8 cellular contexts compared by ENCODE assay signal in the genomic region with DNA sequence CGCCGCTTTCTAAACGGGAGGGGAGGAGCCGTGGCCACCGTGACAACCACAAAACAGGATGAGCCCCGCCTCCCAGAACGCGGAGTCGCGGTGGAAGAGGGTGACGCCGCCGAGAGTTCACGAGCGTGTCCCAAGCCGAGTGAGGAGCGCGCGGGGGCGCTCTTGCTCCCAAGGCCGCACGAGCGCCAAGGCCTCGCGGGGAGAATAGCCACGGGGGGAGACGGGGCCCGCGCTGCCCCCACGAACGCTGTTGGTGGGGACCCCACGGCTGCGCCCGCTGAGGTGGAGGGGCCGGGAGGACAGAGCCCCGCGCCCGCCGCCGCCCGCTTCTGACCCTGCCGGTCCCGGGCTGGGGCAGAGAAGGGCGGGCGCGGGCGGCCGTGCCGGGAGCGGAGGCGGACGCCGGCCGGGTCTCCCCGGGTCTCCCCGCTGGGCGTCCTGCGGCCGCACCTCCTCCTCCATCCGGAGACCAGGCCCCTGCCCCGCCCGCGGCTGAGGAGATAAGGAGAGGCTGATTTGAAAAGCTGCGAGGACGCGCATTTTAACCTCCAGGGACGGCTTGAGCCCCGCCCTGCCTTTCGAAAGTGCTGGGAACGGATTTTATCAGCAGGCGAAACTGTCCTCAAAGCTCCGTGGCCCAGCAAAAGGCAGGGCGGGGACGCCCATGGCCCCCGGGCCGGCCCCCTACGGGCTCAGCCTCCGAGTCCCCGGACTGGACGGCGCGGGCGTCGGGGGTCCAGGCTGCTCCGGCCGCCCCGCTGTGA. TPM values are rescaled to one million over a fixed set of nuclear protein-coding genes. Genes with fewer than 3 reads are reported as not detected.
A peak's percentile ranks its signal among the peaks of the same experiment; 100 is the strongest.
DNase-seq lines count a peak whose midpoint lies in the region; ATAC-seq, FAIRE-seq and TF ChIP-seq lines count a peak whose summit lies in the region.

No MANE protein-coding gene starts in this region.

- H3K9ac ChIP-seq in SK-N-SH, result no peak overlapping the region

- H3K4me2 ChIP-seq in SK-N-SH, result peak overlapping the region; percentile 47; the same call in 1 of the 2 replicates

- POLR2A ChIA-PET in SK-N-SH (lab: Yijun Ruan, JAX), result interaction anchor here (0.6 kb wide), 1 partner anchor 204 kb away, joined by 3 read pairs; no protein-coding TSS in a partner anchor

- CTCF ChIA-PET in SK-N-SH (lab: Yijun Ruan, JAX), result interaction anchor here (0.7 to 4.0 kb wide), 8 partner anchors 9 to 180 kb away, joined by 3 to 22 read pairs (median 4); no protein-coding TSS in a partner anchor

- no peak overlapping the region for H3K27ac ChIP-seq in SK-N-SH (ENCODE audit: low read depth in 2 of 2, low read length in 1 of 2)

- H4K20me1 ChIP-seq in SK-N-SH (ENCODE audit: insufficient read depth), result no peaks in the 10 kb centered on the region

- H2AFZ ChIP-seq in SK-N-SH (ENCODE audit: low read depth), result no peak overlapping the region

- no peak for FAIRE-seq in urothelium cell line (lab: Jason Lieb, UNC)

- H3K4me3 ChIP-seq in SK-N-SH (ENCODE audit: low read depth in 2 of 2, low read length in 1 of 2), result peak overlapping the region; percentile 31 to 37; a peak in 2 of 4 replicates
- no peak overlapping the region for H3K4me3 ChIP-seq in astrocyte of the spinal cord (ENCODE audit: low read depth, low read length)
- H3K4me3 ChIP-seq in iPS-11a (ENCODE audit: low read depth, low read length), result peak overlapping the region; percentile 28
- peak overlapping the region; percentile 30 for H3K4me3 ChIP-seq in skeletal muscle cell (ENCODE audit: low read depth, low read length)

- DNase-seq in stimulated activated CD4-positive, alpha-beta T cell treated with anti-CD3 and anti-CD28 coated beads, Interleukin-12 subunit alpha, Interleukin-12 subunit beta, amount 100 ng/mL, for 4 hours, result peak; percentile 52
- DNase-seq in stimulated activated CD4-positive, alpha-beta T cell treated with anti-CD3 and anti-CD28 coated beads, Interleukin-1b, Interleukin-23, amount 100 ng/mL, for 48 hours, result no peak
- DNase-seq in SK-N-SH, result peak; percentile 78
- DNase-seq in astrocyte of the spinal cord (ENCODE audit: low read depth, low spot score), result no peak
- no peak for DNase-seq in skeletal muscle cell (ENCODE audit: low read depth)
- DNase-seq in urothelium cell line (ENCODE audit: low spot score), result no peak

- WGBS in SK-N-SH (ENCODE audit: low lambda C conversion rate), result 7% methylated on average over 20 of the region's 87 CpGs

- TF ChIP-seq CTCF in SK-N-SH (IDR thresholded peaks at IDR 0.05) (no peak; the same call in 1 of the 2 replicates), astrocyte of the spinal cord (IDR thresholded peaks at IDR 0.05; ENCODE audit: low read depth, low read length) (peak; percentile 41)

- no peaks in the 10 kb centered on the region for H3F3A ChIP-seq in SK-N-SH (replicated peaks; ENCODE audit: insufficient read depth)

- in situ Hi-C loops in astrocyte of the spinal cord (cut with HindIII; ENCODE audit: low sequenced_read_pairs), result no loop called here

- H3K9me3 ChIP-seq in SK-N-SH, result no peaks in the 10 kb centered on the region

- no peaks in the 10 kb centered on the region for H3K36me3 ChIP-seq in SK-N-SH (replicated peaks in 1 of 2; ENCODE audit: control insufficient read depth in 1 of 2, insufficient read depth in 2 of 2, low read length in 1 of 2)

- TF ChIP-seq EP300 in SK-N-SH (IDR thresholded peaks at IDR 0.05; ENCODE audit: borderline replicate concordance in 1 of 2, low read depth in 1 of 2, low read length in 1 of 2), result no peak

- no peak for ATAC-seq in GM18858 (IDR thresholded peaks at IDR 0.05; ENCODE audit: unreplicated experiment)

- peak; percentile 19; the same call in 1 of the 2 replicates for TF ChIP-seq RAD21 in SK-N-SH (IDR thresholded peaks at IDR 0.05; ENCODE audit: low read length)

- no peaks in the 10 kb centered on the region for H3K79me2 ChIP-seq in SK-N-SH (ENCODE audit: insufficient read depth)

- no peaks in the 10 kb centered on the region for H3K9me2 ChIP-seq in SK-N-SH

- peaks cover 55% of the 10 kb centered on the region for H3K27me3 ChIP-seq in SK-N-SH (ENCODE audit: insufficient read depth)

- H3K4me1 ChIP-seq in SK-N-SH (ENCODE audit: control insufficient read depth in 1 of 2, insufficient read depth in 2 of 2, low read depth in 1 of 2, low read length in 1 of 2), result peaks cover 0 to 2% of the 10 kb centered on the region in 2 experiments; a peak in 1 of 4 replicates

TF ChIP-seq in SK-N-SH, 30 proteins besides CTCF, POLR2A, EP300 and RAD21:
- TF ChIP-seq GABPA (IDR thresholded peaks at IDR 0.05; ENCODE audit: low read depth), result no peak
- TF ChIP-seq CHD2 (IDR thresholded peaks at IDR 0.05; ENCODE audit: low read length, partially characterized antibody), result no peak
- TF ChIP-seq YY1 (IDR thresholded peaks at IDR 0.05; ENCODE audit: low read depth), result no peak
- TF ChIP-seq FOXJ3 (CRISPR knock-in tag; IDR thresholded peaks at IDR 0.05), result no peak
- TF ChIP-seq, protein P1, sequence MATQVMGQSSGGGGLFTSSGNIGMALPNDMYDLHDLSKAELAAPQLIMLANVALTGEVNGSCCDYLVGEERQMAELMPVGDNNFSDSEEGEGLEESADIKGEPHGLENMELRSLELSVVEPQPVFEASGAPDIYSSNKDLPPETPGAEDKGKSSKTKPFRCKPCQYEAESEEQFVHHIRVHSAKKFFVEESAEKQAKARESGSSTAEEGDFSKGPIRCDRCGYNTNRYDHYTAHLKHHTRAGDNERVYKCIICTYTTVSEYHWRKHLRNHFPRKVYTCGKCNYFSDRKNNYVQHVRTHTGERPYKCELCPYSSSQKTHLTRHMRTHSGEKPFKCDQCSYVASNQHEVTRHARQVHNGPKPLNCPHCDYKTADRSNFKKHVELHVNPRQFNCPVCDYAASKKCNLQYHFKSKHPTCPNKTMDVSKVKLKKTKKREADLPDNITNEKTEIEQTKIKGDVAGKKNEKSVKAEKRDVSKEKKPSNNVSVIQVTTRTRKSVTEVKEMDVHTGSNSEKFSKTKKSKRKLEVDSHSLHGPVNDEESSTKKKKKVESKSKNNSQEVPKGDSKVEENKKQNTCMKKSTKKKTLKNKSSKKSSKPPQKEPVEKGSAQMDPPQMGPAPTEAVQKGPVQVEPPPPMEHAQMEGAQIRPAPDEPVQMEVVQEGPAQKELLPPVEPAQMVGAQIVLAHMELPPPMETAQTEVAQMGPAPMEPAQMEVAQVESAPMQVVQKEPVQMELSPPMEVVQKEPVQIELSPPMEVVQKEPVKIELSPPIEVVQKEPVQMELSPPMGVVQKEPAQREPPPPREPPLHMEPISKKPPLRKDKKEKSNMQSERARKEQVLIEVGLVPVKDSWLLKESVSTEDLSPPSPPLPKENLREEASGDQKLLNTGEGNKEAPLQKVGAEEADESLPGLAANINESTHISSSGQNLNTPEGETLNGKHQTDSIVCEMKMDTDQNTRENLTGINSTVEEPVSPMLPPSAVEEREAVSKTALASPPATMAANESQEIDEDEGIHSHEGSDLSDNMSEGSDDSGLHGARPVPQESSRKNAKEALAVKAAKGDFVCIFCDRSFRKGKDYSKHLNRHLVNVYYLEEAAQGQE (IDR thresholded peaks at IDR 0.05; ENCODE audit: low read depth, low read length), result no peak
- TF ChIP-seq TEAD4 (IDR thresholded peaks at IDR 0.05; ENCODE audit: borderline replicate concordance, insufficient read depth), result no peak
- no peak for TF ChIP-seq SIN3A (IDR thresholded peaks at IDR 0.05; ENCODE audit: borderline replicate concordance, low read depth, low read length)
- TF ChIP-seq FOSL2 (IDR thresholded peaks at IDR 0.05; ENCODE audit: borderline replicate concordance, low read depth), result no peak
TF ChIP-seq in SK-N-SH: peak in this region for 0.

RNA-seq across cellular contexts. Expression of a gene that starts 3.8 kb away (rescaled TPM):
- not detected in 2 replicates for polyA plus RNA-seq in SK-N-SH (2012; rRNA removed)
- not detected in 2 replicates for polyA plus RNA-seq in SK-N-SH (2012; cell fraction: cytosol; rRNA removed)
- polyA plus RNA-seq in SK-N-SH (2012; cell fraction: nucleus; rRNA removed), result 0.06 TPM in 1 of 2 replicates, not detected in the other

Comparison
In these comparisons a context has a peak if more than half of its experiments do, and no peak if none do; other contexts are left out.
1. DNase-seq: peak in stimulated activated CD4-positive, alpha-beta T cell treated with anti-CD3 and anti-CD28 coated beads, Interleukin-12 subunit alpha, Interleukin-12 subunit beta, amount 100 ng/mL, for 4 hours (single experiment) and SK-N-SH (single experiment); none in stimulated activated CD4-positive, alpha-beta T cell treated with anti-CD3 and anti-CD28 coated beads, Interleukin-1b, Interleukin-23, amount 100 ng/mL, for 48 hours (single experiment), astrocyte of the spinal cord (single experiment), skeletal muscle cell (single experiment) and urothelium cell line (single experiment).